In genomic region chr22:30423959-30424380, GRCh38 we compare ENCODE assay signal across 8 cellular contexts. TPM values are rescaled to one million over a fixed set of nuclear protein-coding genes. Genes with fewer than 3 reads are reported as not detected.
DNase-seq lines count a peak whose midpoint lies in the region; ATAC-seq and TF ChIP-seq lines count a peak whose summit lies in the region.

No MANE protein-coding gene starts in this region.

- H4K20me1 ChIP-seq in IMR-90 (ENCODE audit: insufficient read depth, low read length) (no peaks in the 10 kb centered on the region), OCI-LY7 (ENCODE audit: insufficient read depth, low read length) (no peaks in the 10 kb centered on the region)

- TF ChIP-seq POLR2A in IMR-90 (IDR thresholded peaks at IDR 0.05; ENCODE audit: low read depth, low read length) = peak; percentile 57

- dilution Hi-C loops in IMR-90 (cut with HindIII; ENCODE audit: low sequenced_read_pairs, unreplicated experiment) = no loop called here

- in situ Hi-C loops in IMR-90 (cut with MboI; ENCODE audit: low sequenced_read_pairs) = no loop called here

- peak overlapping the region; percentile 77 for H3K14ac ChIP-seq in IMR-90 (replicated peaks; ENCODE audit: low read depth, low read length)

- ATAC-seq in GM21529 (IDR thresholded peaks at IDR 0.05; ENCODE audit: unreplicated experiment) (peak; percentile 83), IMR-90 (ENCODE audit: low read depth) (peak; percentile 78)

- peak overlapping the region; percentile 90; a peak in 3 of 4 replicates for H4K8ac ChIP-seq in IMR-90 (ENCODE audit: low read depth in 2 of 2, low read length in 2 of 2)

- H3K79me1 ChIP-seq in IMR-90 (ENCODE audit: low read depth in 1 of 2, low read length in 2 of 2) = peaks cover 17 to 42% of the 10 kb centered on the region in 2 experiments; a peak in 3 of 4 replicates

- H2AFZ ChIP-seq in IMR-90 (replicated peaks; ENCODE audit: low read length, poor library complexity) (peak overlapping the region; percentile 96), OCI-LY7 (ENCODE audit: low read length) (peak overlapping the region; percentile 85)

- intact Hi-C loops in IMR-90 (cut with micrococcal nuclease) (loop anchor here (2.0 kb wide), 1 partner anchor 37 kb away; the partner anchor contains the start of gene RNF215), OCI-LY7 (cut with micrococcal nuclease; ENCODE audit: unreplicated experiment) (loop anchor here (1.0 to 10.0 kb wide), 5 partner anchors 33 to 1159 kb away; partner anchors contain the start of genes AP1B1, EWSR1, RHBDD3 and UQCR10)

- H2BK20ac ChIP-seq in IMR-90 (ENCODE audit: low read depth, low read length) = no peak overlapping the region; the same call in 1 of the 2 replicates

- DNase-seq in DMS114 treated with DMSO at 0.1 percent for 48 hours (lab: John Stamatoyannopoulos, UW; ENCODE audit: unreplicated experiment) = peak; percentile 98
- peak; percentile 100 for DNase-seq in IMR-90
- DNase-seq in OCI-LY7 (ENCODE audit: low spot score) = peak; percentile 100
- peak; percentile 95 for DNase-seq in activated T-cell treated with anti-CD3 and anti-CD28 coated beads for 4 hours
- DNase-seq in epithelial cell of esophagus (ENCODE audit: low read depth) = peak; percentile 99
- peak; percentile 99 for DNase-seq in middle frontal gyrus (ENCODE audit: extremely low spot score, low spot score)
- peak; percentile 95 for DNase-seq in stimulated activated CD8-positive, alpha-beta memory T cell treated with anti-CD3 and anti-CD28 coated beads, Interleukin-2, amount 100 ng/mL, for 48 hours (ENCODE audit: low read depth in 2 of 2)

- no peak overlapping the region for H3K18ac ChIP-seq in IMR-90 (ENCODE audit: low read depth, low read length)

- peaks cover 17% of the 10 kb centered on the region for H3K9me1 ChIP-seq in IMR-90 (ENCODE audit: insufficient read depth, low read length)

- 0 out of 2 replicates have a peak overlapping the region, but pooled peaks have one; percentile 39 for H2AK5ac ChIP-seq in IMR-90 (ENCODE audit: low read depth, low read length)

- peak overlapping the region; percentile 84 for H4K91ac ChIP-seq in IMR-90 (ENCODE audit: insufficient read depth, low read depth, low read length)

- peak overlapping the region; percentile 53 for H3K4me2 ChIP-seq in IMR-90 (ENCODE audit: low read depth, low read length)
- H3K4me2 ChIP-seq in OCI-LY7 (ENCODE audit: low read length) = peak overlapping the region; percentile 99

- H3K9me3 ChIP-seq in IMR-90 (ENCODE audit: control insufficient read depth, insufficient read depth, low read length) = no peaks in the 10 kb centered on the region
- no peaks in the 10 kb centered on the region for H3K9me3 ChIP-seq in OCI-LY7 (ENCODE audit: low read length)

- H3K79me2 ChIP-seq in OCI-LY7 (ENCODE audit: insufficient read depth, low read depth, low read length) = peaks cover 45% of the 10 kb centered on the region; the same call in 1 of the 2 replicates

- H3K4me3 ChIP-seq in IMR-90 (ENCODE audit: insufficient read depth, low read depth, low read length) (peak overlapping the region; percentile 48), OCI-LY7 (ENCODE audit: low read depth, low read length, poor library complexity, severe bottlenecking) (peak overlapping the region; percentile 93), epithelial cell of esophagus (ENCODE audit: low read length) (peak overlapping the region; percentile 58)

- peak overlapping the region; percentile 46; the same call in 1 of the 2 replicates for H2BK120ac ChIP-seq in IMR-90 (ENCODE audit: low read depth, low read length)

- H3K27ac ChIP-seq in IMR-90 (ENCODE audit: insufficient read depth, low read length) = peak overlapping the region; percentile 92
- peak overlapping the region; percentile 75 for H3K27ac ChIP-seq in OCI-LY7 (ENCODE audit: low read depth, low read length, poor library complexity, severe bottlenecking)

- CTCF ChIA-PET in IMR-90 (lab: Yijun Ruan, JAX) = interaction anchor here (0.6 to 1.5 kb wide), 6 partner anchors 9 to 923 kb away, joined by 3 to 5 read pairs (median 3); no protein-coding TSS in a partner anchor
- CTCF ChIA-PET in OCI-LY7 (lab: Charles Lee; ENCODE audit: unreplicated experiment) = interaction anchor here (0.6 to 2.1 kb wide), 8 partner anchors 9 to 868 kb away, joined by 3 to 6 read pairs (median 5); partner anchors contain the start of gene PIK3IP1

- H3K4me1 ChIP-seq in IMR-90 (ENCODE audit: control insufficient read depth, insufficient read depth, low read length) (peaks cover 24% of the 10 kb centered on the region), OCI-LY7 (ENCODE audit: insufficient read depth, low read length, poor library complexity, severe bottlenecking) (peaks cover 35% of the 10 kb centered on the region)

- no peaks in the 10 kb centered on the region for H3K9me2 ChIP-seq in OCI-LY7 (ENCODE audit: insufficient read depth, low read length)

- WGBS in IMR-90 (ENCODE audit: extremely low coverage in 2 of 2, insufficient read length in 1 of 2), 2 experiments = 0% methylated on average over 7 of the region's 25 CpGs; no CpG with 5 or more reads in 1 of the 2 experiments

- no peak overlapping the region; the same call in 2 of the 3 replicates for H2BK15ac ChIP-seq in IMR-90 (ENCODE audit: low read depth, low read length)

- BruUV-seq in IMR-90 (replicated peaks; lab: Mats Ljungman, UMichigan) = no TSS peak
- BruUV-seq in OCI-LY7 (replicated peaks; lab: Mats Ljungman, UMichigan) = no TSS peak

- no peak overlapping the region; the same call in 1 of the 2 replicates for H3K23ac ChIP-seq in IMR-90 (ENCODE audit: low read depth, low read length)

- peak overlapping the region; percentile 96 for H3K4ac ChIP-seq in IMR-90 (ENCODE audit: low read depth, low read length)

- peak overlapping the region; percentile 37; the same call in 1 of the 2 replicates for H4K5ac ChIP-seq in IMR-90 (ENCODE audit: low read depth, low read length)

- no peaks in the 10 kb centered on the region for H3K27me3 ChIP-seq in IMR-90 (ENCODE audit: control insufficient read depth, insufficient read depth, low read length)

- POLR2A ChIA-PET in IMR-90 (lab: Charles Lee; ENCODE audit: unreplicated experiment) (interaction anchor here (1.0 kb wide), 1 partner anchor 27 kb away, joined by 3 read pairs; the partner anchor contains the start of gene SEC14L2), OCI-LY7 (lab: Charles Lee) (interaction anchor here (0.6 to 5.5 kb wide), 12 partner anchors 11 to 184 kb away, joined by 3 to 48 read pairs (median 4); partner anchors contain the start of gene SEC14L2)

- TF ChIP-seq RAD21 in IMR-90 (IDR thresholded peaks at IDR 0.05; ENCODE audit: low read length) = no peak

- TF ChIP-seq CTCF in IMR-90 (conservative IDR thresholded peaks at IDR 0.05; ENCODE audit: low read depth, low read length) (no peak), OCI-LY7 (conservative IDR thresholded peaks at IDR 0.05; ENCODE audit: low read length) (no peak), epithelial cell of esophagus (IDR thresholded peaks at IDR 0.05; ENCODE audit: insufficient read depth, low read depth, low read length, missing control alignments) (no peak)

- peak overlapping the region; percentile 99 for H3K56ac ChIP-seq in IMR-90 (ENCODE audit: extremely low read depth, insufficient read depth, low read length)

- H2AK9ac ChIP-seq in IMR-90 (replicated peaks; ENCODE audit: low read depth, low read length, poor library complexity) = peak overlapping the region; percentile 100

- peak overlapping the region; percentile 26 for H3K9ac ChIP-seq in IMR-90 (ENCODE audit: low read depth, low read length)

- peak overlapping the region; percentile 69 for H2BK5ac ChIP-seq in IMR-90 (ENCODE audit: low read depth, low read length, poor library complexity, severe bottlenecking)

- peaks cover 11% of the 10 kb centered on the region for H3K36me3 ChIP-seq in IMR-90 (ENCODE audit: control insufficient read depth, insufficient read depth, low read length)
- peaks cover 40% of the 10 kb centered on the region for H3K36me3 ChIP-seq in OCI-LY7 (ENCODE audit: insufficient read depth, low read length)

TF ChIP-seq in IMR-90, 13 proteins besides CTCF, POLR2A, EP300 and RAD21 (continues in another document):
- peak; percentile 20 for TF ChIP-seq RCOR1 (IDR thresholded peaks at IDR 0.05; ENCODE audit: insufficient replicate concordance, low read length)
- no peak for TF ChIP-seq CHD1 (IDR thresholded peaks at IDR 0.05; ENCODE audit: low read depth, low read length)
- no peak for TF ChIP-seq FOS (IDR thresholded peaks at IDR 0.05; ENCODE audit: low read depth, low read length)
- TF ChIP-seq MAFK (IDR thresholded peaks at IDR 0.05; ENCODE audit: low read depth, low read length) = no peak
- peak; percentile 93 for TF ChIP-seq BHLHE40 (IDR thresholded peaks at IDR 0.05; ENCODE audit: low read depth, low read length)

RNA-seq across cellular contexts. Expression of gene MTFP1, which starts 1.6 kb away (rescaled TPM):
- 5.6 and 7.3 TPM in 2 replicates for total RNA-seq in IMR-90 (2012; rRNA removed)
- 7.7 and 8.1 TPM in 2 replicates for polyA plus RNA-seq in IMR-90 (2012; rRNA removed)
- 26.6 and 29.1 TPM in 2 replicates for polyA plus RNA-seq in IMR-90 (2012; cell fraction: cytosol; rRNA removed)
- 10.3 and 20.5 TPM in 2 replicates for polyA plus RNA-seq in IMR-90 (2012; cell fraction: nucleus; rRNA removed; ENCODE audit: low replicate concordance)
- total RNA-seq in OCI-LY7 (2014; rRNA removed; shearing (Covaris generic)) = 70.5 and 81.9 TPM in 2 replicates
- 63.6 and 83.2 TPM in 2 replicates for total RNA-seq in OCI-LY7 (2022)

RNA-seq across cellular contexts. Expression of gene SEC14L2, which starts 27.2 kb away (rescaled TPM):
- total RNA-seq in IMR-90 (2012; rRNA removed) (37.8 and 54.8 TPM in 2 replicates), OCI-LY7 (2022) (0.11 and 0.18 TPM in 2 replicates)
- polyA plus RNA-seq in IMR-90 (2012; rRNA removed) = 24.0 and 38.7 TPM in 2 replicates
- polyA plus RNA-seq in IMR-90 (2012; cell fraction: cytosol; rRNA removed) = 10.1 and 20.7 TPM in 2 replicates
- 57.9 and 59.4 TPM in 2 replicates for polyA plus RNA-seq in IMR-90 (2012; cell fraction: nucleus; rRNA removed; ENCODE audit: low replicate concordance)
- 0.22 and 0.31 TPM in 2 replicates for total RNA-seq in OCI-LY7 (2014; rRNA removed; shearing (Covaris generic))

RNA-seq across cellular contexts. Expression of gene RNF215, which starts 36.8 kb away (rescaled TPM):
- total RNA-seq in IMR-90 (2012; rRNA removed) (13.6 and 15.8 TPM in 2 replicates), OCI-LY7 (2022) (12.3 and 13.8 TPM in 2 replicates)
- polyA plus RNA-seq in IMR-90 (2012; rRNA removed) = 21.4 and 21.9 TPM in 2 replicates
- polyA plus RNA-seq in IMR-90 (2012; cell fraction: cytosol; rRNA removed) = 12.5 and 16.5 TPM in 2 replicates
- polyA plus RNA-seq in IMR-90 (2012; cell fraction: nucleus; rRNA removed; ENCODE audit: low replicate concordance) = 74.1 and 148 TPM in 2 replicates
- total RNA-seq in OCI-LY7 (2014; rRNA removed; shearing (Covaris generic)) = 6.9 and 8.0 TPM in 2 replicates

RNA-seq across cellular contexts. Expression of gene SEC14L3, which starts 47.8 kb away (rescaled TPM):
- total RNA-seq in IMR-90 (2012; rRNA removed) (not detected in 2 replicates), OCI-LY7 (2022) (not detected in 2 replicates)
- not detected in 2 replicates for polyA plus RNA-seq in IMR-90 (2012; rRNA removed)
- not detected in 2 replicates for polyA plus RNA-seq in IMR-90 (2012; cell fraction: cytosol; rRNA removed)
- polyA plus RNA-seq in IMR-90 (2012; cell fraction: nucleus; rRNA removed; ENCODE audit: low replicate concordance) = not detected in 2 replicates
- not detected in 2 replicates for total RNA-seq in OCI-LY7 (2014; rRNA removed; shearing (Covaris generic))

Comparison
In these comparisons a context has a peak if more than half of its experiments do, and no peak if none do; other contexts are left out.
1. Peak in every context shown above with its lines: DNase-seq, ATAC-seq, H3K4me3 ChIP-seq and H3K27ac ChIP-seq.
2. RNA of gene SEC14L2, which starts 27.2 kb away (total RNA-seq): 37.8 to 54.8 TPM in IMR-90; 0.11 to 0.31 TPM in OCI-LY7; every median in the first group is over 10 times any median in the second.